ENCODE assay signal across 19 cellular contexts in the genomic region with DNA sequence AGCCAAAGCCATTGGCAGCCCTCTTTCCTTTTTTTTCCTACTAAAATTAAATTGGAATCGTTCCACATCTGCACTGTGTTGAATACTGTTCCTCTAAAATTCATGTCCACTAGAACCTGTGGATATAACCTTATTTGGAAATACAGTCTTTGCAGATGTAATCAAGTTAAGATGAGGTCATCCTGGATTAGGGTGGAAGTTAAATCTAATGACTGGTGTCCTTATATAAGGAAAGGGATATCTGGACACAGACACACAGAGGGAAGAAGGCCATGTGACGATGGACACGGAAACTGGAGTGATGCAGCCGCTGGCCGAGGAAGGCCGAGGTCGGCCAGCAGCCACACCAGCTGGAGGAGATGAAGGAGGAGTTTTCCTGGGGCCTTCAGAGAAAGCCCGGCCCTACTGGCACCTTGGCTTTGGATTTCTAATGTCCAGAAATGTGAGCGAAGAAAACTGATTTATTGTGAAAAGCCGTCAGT. TPM values are rescaled to one million over a fixed set of nuclear protein-coding genes. Genes with fewer than 3 reads are reported as not detected.
A peak's percentile ranks its signal among the peaks of the same experiment; 100 is the strongest.
DNase-seq lines count a peak whose midpoint lies in the region; ATAC-seq and TF ChIP-seq lines count a peak whose summit lies in the region.
"Had no signal": no experiment of that assay in that cellular context is flagged by ENCODE, and none has a peak within 500 bp of the region (broad histone marks: within the 10 kb centered on the region; RNA-seq: fewer than 3 reads in every experiment).

No MANE protein-coding gene starts in this region.

- 24 to 45% (median 33%) methylated on average over 10 of the region's 10 CpGs for whole genome bisulfite sequencing in adrenal gland, 4 donors
- WGBS in heart right ventricle, 2 donors = 44 to 64% methylated on average over 10 of the region's 10 CpGs

- H3K4me3 ChIP-seq in adrenal gland (no peak overlapping the region), heart right ventricle (no peak overlapping the region)

- peak in 1 of 2 donors; percentile 60 for TF ChIP-seq POLR2A in adrenal gland (IDR thresholded peaks at IDR 0.05)

- no peaks in the 10 kb centered on the region for H3K27me3 ChIP-seq in adrenal gland
- no peaks in the 10 kb centered on the region for H3K27me3 ChIP-seq in heart right ventricle

- peak; percentile 17 for DNase-seq in A172 (ENCODE audit: low spot score)
- peak; percentile 80 to 94 (median 87) for DNase-seq in adrenal gland
- DNase-seq in heart right ventricle = peak; percentile 36 to 55
- DNase-seq in omental fat pad (ENCODE audit: low spot score) = no peak
- no peak for DNase-seq in NCI-H2171 treated with DMSO at 0.1 percent for 48 hours (lab: John Stamatoyannopoulos, UW)
- DNase-seq in SKM-1 treated with dmso at 0.1 percent for 144 hours (lab: John Stamatoyannopoulos, UW; ENCODE audit: unreplicated experiment) = no peak
- DNase-seq in AG08396 (ENCODE audit: low spot score) = no peak
- no peak for DNase-seq in EL
- DNase-seq: activated CD8-positive, alpha-beta T cell treated with anti-CD3 and anti-CD28 coated beads, Interleukin-2, amount 10 ng/mL, durations not matched to agents 7 days and 5 days; foreskin fibroblast; H7; naive thymus-derived CD8-positive, alpha-beta T cell; NCI-H1436; NCI-H2227 treated with DMSO at 0.1 percent for 48 hours; stimulated activated naive CD4-positive, alpha-beta T cell; T-cell had no signal

- ATAC-seq in heart right ventricle (peak; percentile 18 to 94 (median 87)), omental fat pad (ENCODE audit: low FRiP score) (peak; percentile 31)
- ATAC-seq: activated CD8-positive, alpha-beta T cell treated with anti-CD3 and anti-CD28 coated beads, Interleukin-2, amount 10 ng/mL, durations not matched to agents 7 days and 5 days; naive thymus-derived CD8-positive, alpha-beta T cell; T-cell; WTC11 had no signal

- H3K4me1 ChIP-seq in adrenal gland (replicated peaks in 1 of 2) (peaks cover 25 to 36% of the 10 kb centered on the region in 2 donors), heart right ventricle (peaks cover 0 to 10% (median 0%) of the 10 kb centered on the region in 9 donors)

- intact Hi-C loops in adrenal gland (cut with DNase I) = no loop called here
- intact Hi-C loops in heart right ventricle (cut with DNase I) = no loop called here

- H3K9me3 ChIP-seq in adrenal gland (replicated peaks in 1 of 3) (no peaks in the 10 kb centered on the region), heart right ventricle (no peaks in the 10 kb centered on the region)

- peaks cover 0 to 9% of the 10 kb centered on the region in 2 donors for H3K36me3 ChIP-seq in adrenal gland (replicated peaks in 1 of 2)
- H3K36me3 ChIP-seq in heart right ventricle = peaks cover 0 to 10% (median 0%) of the 10 kb centered on the region in 9 donors

- peak overlapping the region; percentile 68 to 91 (median 73) for H3K27ac ChIP-seq in adrenal gland
- peak overlapping the region in 6 of 10 donors; percentile 3 to 67 (median 40) for H3K27ac ChIP-seq in heart right ventricle

- no peak for TF ChIP-seq CTCF in adrenal gland (IDR thresholded peaks at IDR 0.05)
- TF ChIP-seq CTCF in heart right ventricle (IDR thresholded peaks at IDR 0.05) = no peak
- TF ChIP-seq CTCF in omental fat pad (IDR thresholded peaks at IDR 0.05) = no peak

RNA-seq across cellular contexts. Expression of gene LONRF2, which starts 49.4 kb away (rescaled TPM):
- 5.0 and 6.0 TPM in 2 replicates for total RNA-seq in A172 (2014; rRNA removed; shearing (Covaris generic))
- total RNA-seq in adrenal gland (100 to 1,000 TPM in 1 of 8 donors, 10 to 100 TPM in 7; 30.5 to 110 (median 61.9) TPM), heart right ventricle (10 to 100 TPM; 11.3 to 33.3 (median 25.4) TPM), omental fat pad (10 to 100 TPM in 2 of 4 donors, 1 to 10 TPM in 2; 2.5 to 32.8 (median 9.8) TPM)
- polyA plus RNA-seq in adrenal gland (10 to 100 TPM in 1 of 3 donors, 1 to 10 TPM in 2; 8.1 to 32.5 (median 8.4) TPM), heart right ventricle (1 to 10 TPM in 1 of 2 donors, under 1 TPM in 1; 0.58 to 1.8 TPM)
- total RNA-seq: H7; lung microvascular endothelial cell; naive thymus-derived CD8-positive, alpha-beta T cell; pulmonary artery endothelial cell had no signal
- polyA plus RNA-seq: naive thymus-derived CD8-positive, alpha-beta T cell had no signal

Comparison
In these comparisons a context has a peak if more than half of its experiments do, and no peak if none do; other contexts are left out.
1. DNase-seq: peak in A172 (single experiment), adrenal gland (7 of 7) and heart right ventricle (2 of 2); none in omental fat pad (single experiment), NCI-H2171 treated with DMSO at 0.1 percent for 48 hours (single experiment), SKM-1 treated with dmso at 0.1 percent for 144 hours (single experiment), AG08396 (single experiment) and EL (single experiment).